In genomic region chr14:25884657-25885056, GRCh38 we compare ENCODE assay signal across 6 cellular contexts.
"Had no signal": no experiment of that assay in that cellular context is flagged by ENCODE, and none has a peak within 500 bp of the region (broad histone marks: within the 10 kb centered on the region; RNA-seq: fewer than 3 reads in every experiment).

No MANE protein-coding gene starts in this region.

- DNase-seq: IMR-90, KBM-7, KG1 had no signal

- H3K4me3 ChIP-seq: K562 had no signal

- H3K27ac ChIP-seq: HL-60 had no signal

- ATAC-seq: K562 had no signal

- FAIRE-seq: HTR-8/SVneo, K562 had no signal
